ENCODE assay signal across 13 cellular contexts in the genomic region with DNA sequence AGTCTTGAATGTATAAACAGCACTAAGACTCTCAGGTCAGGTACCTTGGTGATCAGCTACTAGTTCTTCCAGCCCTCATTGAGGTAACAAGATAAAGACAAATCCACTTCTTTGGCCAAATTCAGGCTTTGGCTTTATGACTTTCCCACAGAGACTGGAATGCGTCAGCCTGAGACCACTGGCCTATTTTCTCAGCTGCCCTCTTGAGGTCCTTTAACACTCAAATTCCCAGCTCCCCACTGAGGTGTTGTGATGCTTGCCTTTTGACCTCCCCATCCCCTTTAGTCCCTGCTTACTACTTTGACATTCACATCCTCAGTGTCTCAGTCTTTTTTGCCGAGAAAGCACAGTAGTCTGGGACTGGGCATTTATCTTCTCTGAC. TPM values are rescaled to one million over a fixed set of nuclear protein-coding genes. Genes with fewer than 3 reads are reported as not detected.
DNase-seq lines count a peak whose midpoint lies in the region; TF ChIP-seq lines count a peak whose summit lies in the region.
"Had no signal": no experiment of that assay in that cellular context is flagged by ENCODE, and none has a peak within 500 bp of the region (broad histone marks: within the 10 kb centered on the region; RNA-seq: fewer than 3 reads in every experiment).

No MANE protein-coding gene starts in this region.

- no peaks in the 10 kb centered on the region for H3K27me3 ChIP-seq in ACC112 (ENCODE audit: insufficient read depth, low read length)
- no peaks in the 10 kb centered on the region for H3K27me3 ChIP-seq in HUES48 (ENCODE audit: control insufficient read depth, insufficient read depth, low read length)
- no peaks in the 10 kb centered on the region for H3K27me3 ChIP-seq in mammary epithelial cell (ENCODE audit: insufficient read depth, low read length)

- H3K4me2 ChIP-seq in mammary epithelial cell (ENCODE audit: insufficient read depth, low read depth, low read length): peak overlapping the region; percentile 59

- H3K27me3 Mint-ChIP-seq in progenitor cell of endocrine pancreas: no peaks in the 10 kb centered on the region
- H3K27me3 Mint-ChIP-seq: activated CD4-positive, alpha-beta T cell treated with anti-CD3 and anti-CD28 coated beads, Interleukin-2, amount 10 ng/mL, durations not matched to agents 7 days and 5 days had no signal

- H3K27ac ChIP-seq in ACC112 (ENCODE audit: low read depth, low read length) (peak overlapping the region; percentile 75), HUES48 (ENCODE audit: low read depth, low read length) (peak overlapping the region; percentile 86), mammary epithelial cell (ENCODE audit: insufficient read depth, low read depth, low read length) (peak overlapping the region; percentile 47)

- DNase-seq in mammary epithelial cell: no peak
- DNase-seq in myocyte (ENCODE audit: low read depth): peak; percentile 13
- no peak for DNase-seq in COLO829 (ENCODE audit: low spot score)
- DNase-seq in NCI-H774 (lab: John Stamatoyannopoulos, UW): no peak
- DNase-seq in progenitor cell of endocrine pancreas (ENCODE audit: low spot score, unreplicated experiment): no peak
- DNase-seq in NCI-H510A (lab: John Stamatoyannopoulos, UW): no peak
- DNase-seq: activated CD4-positive, alpha-beta T cell treated with anti-CD3 and anti-CD28 coated beads, Interleukin-2, amount 10 ng/mL, durations not matched to agents 7 days and 5 days; activated gamma-delta T cell treated with Interleukin-2 at 50 U/mL for 16 hours; GF-D8 had no signal

- peaks cover 29% of the 10 kb centered on the region for H3K4me1 ChIP-seq in ACC112 (ENCODE audit: control insufficient read depth, insufficient read depth, low read length, unreplicated experiment)
- H3K4me1 ChIP-seq in HUES48 (ENCODE audit: control insufficient read depth, insufficient read depth, low read length): peaks cover 16% of the 10 kb centered on the region
- peaks cover 33% of the 10 kb centered on the region for H3K4me1 ChIP-seq in mammary epithelial cell (ENCODE audit: insufficient read depth, low read length)

- no peaks in the 10 kb centered on the region for H3K79me2 ChIP-seq in ACC112 (ENCODE audit: control insufficient read depth, insufficient read depth, low read length, unreplicated experiment)
- peaks cover 39% of the 10 kb centered on the region for H3K79me2 ChIP-seq in mammary epithelial cell (ENCODE audit: insufficient read depth, low read length)

- H3K4me3 ChIP-seq in ACC112 (ENCODE audit: low read depth, low read length) (no peak overlapping the region), HUES48 (ENCODE audit: low read depth, low read length) (no peak overlapping the region), mammary epithelial cell (replicated peaks in 1 of 3; ENCODE audit: insufficient read depth in 1 of 3, low read depth in 2 of 3, low read length in 3 of 3) (no peak overlapping the region)

- H3K36me3 Mint-ChIP-seq in progenitor cell of endocrine pancreas (ENCODE audit: insufficient read depth): peaks cover 13% of the 10 kb centered on the region

- H3K27ac Mint-ChIP-seq in progenitor cell of endocrine pancreas: no peak overlapping the region
- H3K27ac Mint-ChIP-seq: activated CD4-positive, alpha-beta T cell treated with anti-CD3 and anti-CD28 coated beads, Interleukin-2, amount 10 ng/mL, durations not matched to agents 7 days and 5 days; T-helper 1 cell treated with Interleukin-12 subunit alpha and Interleukin-12 subunit beta and Interleukin-4 antibody, amounts not matched to agents 30 μg/mL and 1 μg/mL, for 36 hours had no signal

- H3K9me3 ChIP-seq in HUES48 (ENCODE audit: control insufficient read depth, insufficient read depth, low read length) (no peaks in the 10 kb centered on the region), mammary epithelial cell (replicated peaks; ENCODE audit: insufficient read depth, low read length) (no peaks in the 10 kb centered on the region)

- 100% methylated on average over 2 of the region's 2 CpGs for WGBS in mammary epithelial cell (ENCODE audit: low coverage, missing lambda C conversion rate)

- TF ChIP-seq CTCF in mammary epithelial cell (conservative IDR thresholded peaks at IDR 0.05 in 1 of 2, IDR thresholded peaks at IDR 0.05 in 1 of 2; ENCODE audit: extremely low read depth in 1 of 2, insufficient read depth in 1 of 2, low read depth in 1 of 2, low read length in 2 of 2): no peak
- TF ChIP-seq CTCF in progenitor cell of endocrine pancreas (IDR thresholded peaks at IDR 0.05; ENCODE audit: unreplicated experiment): no peak

- H3K4me1 Mint-ChIP-seq in progenitor cell of endocrine pancreas (ENCODE audit: low read depth): no peaks in the 10 kb centered on the region

- intact Hi-C loops in mammary epithelial cell (cut with micrococcal nuclease): loop anchor here (2.0 kb wide), 1 partner anchor 71 kb away; no protein-coding TSS in a partner anchor

- dilution Hi-C loops in mammary epithelial cell (cut with HindIII; ENCODE audit: low sequenced_read_pairs): no loop called here

- H3K9ac ChIP-seq in HUES48 (ENCODE audit: low read depth, low read length) (no peak overlapping the region), mammary epithelial cell (ENCODE audit: insufficient read depth, low read length) (peak overlapping the region; percentile 18)

- no peak overlapping the region for H3K4me3 Mint-ChIP-seq in progenitor cell of endocrine pancreas (ENCODE audit: low read depth)
- H3K4me3 Mint-ChIP-seq: activated CD4-positive, alpha-beta T cell treated with anti-CD3 and anti-CD28 coated beads, Interleukin-2, amount 10 ng/mL, durations not matched to agents 7 days and 5 days; T-helper 1 cell treated with Interleukin-12 subunit alpha and Interleukin-12 subunit beta and Interleukin-4 antibody, amounts not matched to agents 30 μg/mL and 1 μg/mL, for 36 hours had no signal

- CTCF ChIA-PET in mammary epithelial cell (lab: Charles Lee; ENCODE audit: low non-redundant PET): no interaction called here

- no peaks in the 10 kb centered on the region for H3K9me3 Mint-ChIP-seq in progenitor cell of endocrine pancreas (ENCODE audit: low read depth)
- H3K9me3 Mint-ChIP-seq: activated CD4-positive, alpha-beta T cell treated with anti-CD3 and anti-CD28 coated beads, Interleukin-2, amount 10 ng/mL, durations not matched to agents 7 days and 5 days; T-helper 1 cell treated with Interleukin-12 subunit alpha and Interleukin-12 subunit beta and Interleukin-4 antibody, amounts not matched to agents 30 μg/mL and 1 μg/mL, for 36 hours had no signal

- no peak overlapping the region for H2AFZ ChIP-seq in ACC112 (ENCODE audit: low read length, unreplicated experiment)
- no peak overlapping the region for H2AFZ ChIP-seq in mammary epithelial cell (ENCODE audit: low read depth, low read length)

- in situ Hi-C loops in mammary epithelial cell (cut with MboI; ENCODE audit: low sequenced_read_pairs in 2 of 2): loop anchor here in 1 of 2 donors (25.0 kb wide), 2 partner anchors 141 to 459 kb away; a partner anchor contains a TSS

- no TSS peak for BruUV-seq in mammary epithelial cell (replicated peaks; lab: Mats Ljungman, UMichigan)

- H3K36me3 ChIP-seq in ACC112 (ENCODE audit: insufficient read depth, low read length): peaks cover 40% of the 10 kb centered on the region
- peaks cover 96% of the 10 kb centered on the region for H3K36me3 ChIP-seq in HUES48 (ENCODE audit: control insufficient read depth, insufficient read depth, low read length)
- peaks cover 53% of the 10 kb centered on the region for H3K36me3 ChIP-seq in mammary epithelial cell (ENCODE audit: insufficient read depth, low read length)

- no peaks in the 10 kb centered on the region for H4K20me1 ChIP-seq in mammary epithelial cell (ENCODE audit: insufficient read depth, low read length)

RNA-seq across cellular contexts. Expression of a gene that starts 10.6 kb away (rescaled TPM):
- total RNA-seq in mammary epithelial cell (100 to 1,000 TPM; 103 to 108 TPM), myocyte (69.0 and 91.3 TPM in 2 replicates), progenitor cell of endocrine pancreas (50.9 and 51.0 TPM in 2 replicates)
- 82.2 TPM for polyA plus RNA-seq in mammary epithelial cell
- 215 TPM for polyA minus RNA-seq in mammary epithelial cell
- 55.2 TPM for polyA plus RNA-seq in myocyte (2012)

RNA-seq across cellular contexts. Expression of a gene that starts 10.9 kb away (rescaled TPM):
- total RNA-seq in mammary epithelial cell (10 to 100 TPM; 22.0 to 26.1 TPM), myocyte (26.2 and 31.7 TPM in 2 replicates), progenitor cell of endocrine pancreas (35.4 and 41.0 TPM in 2 replicates)
- 15.6 TPM for polyA plus RNA-seq in mammary epithelial cell
- not detected for polyA minus RNA-seq in mammary epithelial cell
- 44.3 TPM for polyA plus RNA-seq in myocyte (2012)

RNA-seq across cellular contexts. Expression of a gene that starts 11.1 kb away (rescaled TPM):
- total RNA-seq in mammary epithelial cell (10 to 100 TPM; 76.3 to 80.5 TPM), myocyte (118 and 127 TPM in 2 replicates), progenitor cell of endocrine pancreas (66.0 and 68.6 TPM in 2 replicates)
- 99.9 TPM for polyA plus RNA-seq in mammary epithelial cell
- 71.4 TPM for polyA minus RNA-seq in mammary epithelial cell
- polyA plus RNA-seq in myocyte (2012): 93.4 TPM

RNA-seq across cellular contexts. Expression of a gene that starts 18.8 kb away (rescaled TPM):
- not detected for total RNA-seq in mammary epithelial cell
- not detected for polyA plus RNA-seq in mammary epithelial cell
- not detected for polyA minus RNA-seq in mammary epithelial cell
- total RNA-seq in myocyte: not detected in 2 replicates
- polyA plus RNA-seq in myocyte (2012): not detected
- not detected in 2 replicates for total RNA-seq in progenitor cell of endocrine pancreas
- total RNA-seq: activated CD4-positive, alpha-beta T cell treated with anti-CD3 and anti-CD28 coated beads, Interleukin-2, amount 10 ng/mL, durations not matched to agents 7 days and 5 days; sciatic nerve had no signal

RNA-seq across cellular contexts. Expression of a gene that starts 23.9 kb away (rescaled TPM):
- total RNA-seq in mammary epithelial cell (not detected), myocyte (0.21 and 0.26 TPM in 2 replicates), progenitor cell of endocrine pancreas (128 and 139 TPM in 2 replicates)
- polyA plus RNA-seq in mammary epithelial cell: not detected
- not detected for polyA minus RNA-seq in mammary epithelial cell
- polyA plus RNA-seq in myocyte (2012): 0.38 TPM
